ENCODE assay signal across 31 cellular contexts in the genomic region with DNA sequence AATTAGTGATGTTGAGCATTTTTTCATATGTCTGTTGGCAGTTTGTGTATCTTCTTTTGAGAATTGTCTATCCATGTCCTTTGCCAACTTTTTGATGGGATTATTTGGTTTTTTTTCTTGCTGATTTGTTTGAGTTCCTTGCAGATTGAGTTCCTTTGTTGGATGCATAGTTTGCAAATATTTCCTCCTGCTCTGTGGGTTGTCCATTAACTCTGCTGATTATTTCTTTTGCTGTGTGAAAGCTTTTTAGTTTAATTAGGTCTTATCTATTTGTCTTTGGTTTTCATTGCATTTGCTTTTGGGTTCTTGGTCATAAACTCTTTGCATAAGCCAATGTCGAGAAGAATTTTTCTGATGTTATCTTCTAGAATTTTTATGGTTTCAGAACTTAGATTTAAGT.
"Had no signal": no experiment of that assay in that cellular context is flagged by ENCODE, and none has a peak within 500 bp of the region (broad histone marks: within the 10 kb centered on the region; RNA-seq: fewer than 3 reads in every experiment).

No MANE protein-coding gene starts in this region.

- H3K36me3 Mint-ChIP-seq: activated naive CD8-positive, alpha-beta T cell had no signal

- ATAC-seq: activated T-helper 17 cell treated with anti-CD3 and anti-CD28 coated beads, Interleukin-2, amount 50 U/mL, for 72 hours; esophagus mucosa; heart left ventricle; T-helper 17 cell had no signal

- H3K4me1 Mint-ChIP-seq: activated CD4-positive, alpha-beta memory T cell treated with anti-CD3 and anti-CD28 coated beads, Interleukin-2, amount 10 ng/mL, durations not matched to agents 7 days and 5 days; activated CD4-positive, alpha-beta T cell treated with anti-CD3 and anti-CD28 coated beads, Interleukin-2, amount 10 ng/mL, durations not matched to agents 7 days and 5 days; activated T-helper 17 cell treated with anti-CD3 and anti-CD28 coated beads, Interleukin-2, amount 50 U/mL, for 72 hours; central memory CD8-positive, alpha-beta T cell; T-helper 17 cell had no signal

- H3K27ac ChIP-seq: brain microvascular endothelial cell, coronary artery, dorsolateral prefrontal cortex, heart left ventricle had no signal

- H3K36me3 ChIP-seq: brain microvascular endothelial cell, heart left ventricle had no signal

- H3K4me1 ChIP-seq: heart left ventricle had no signal

- H3K27me3 ChIP-seq: brain microvascular endothelial cell, dorsolateral prefrontal cortex, heart left ventricle had no signal

- H3K4me3 ChIP-seq: coronary artery, dorsolateral prefrontal cortex, heart left ventricle had no signal

- H3K27me3 Mint-ChIP-seq: activated CD4-positive, alpha-beta memory T cell treated with anti-CD3 and anti-CD28 coated beads, Interleukin-2, amount 10 ng/mL, durations not matched to agents 7 days and 5 days; activated CD4-positive, alpha-beta T cell treated with anti-CD3 and anti-CD28 coated beads, Interleukin-2, amount 10 ng/mL, durations not matched to agents 7 days and 5 days; activated naive CD8-positive, alpha-beta T cell; activated T-cell treated with anti-CD3 and anti-CD28 coated beads, Interleukin-2, amount 50 U/mL, for 24 hours; activated T-helper 17 cell treated with anti-CD3 and anti-CD28 coated beads, Interleukin-2, amount 50 U/mL, for 72 hours; central memory CD8-positive, alpha-beta T cell; dendritic cell treated with granulocyte-macrophage colony-stimulating factor and Interleukin-4, amounts not matched to agents 40 ng/mL and 50 ng/mL, for 4 days; T-helper 17 cell had no signal

- H3K27ac Mint-ChIP-seq: activated CD4-positive, alpha-beta memory T cell treated with anti-CD3 and anti-CD28 coated beads, Interleukin-2, amount 10 ng/mL, durations not matched to agents 7 days and 5 days; activated CD4-positive, alpha-beta T cell treated with anti-CD3 and anti-CD28 coated beads, Interleukin-2, amount 10 ng/mL, durations not matched to agents 7 days and 5 days; activated naive CD8-positive, alpha-beta T cell; activated T-cell treated with anti-CD3 and anti-CD28 coated beads, Interleukin-2, amount 50 U/mL, for 24 hours; activated T-helper 17 cell treated with anti-CD3 and anti-CD28 coated beads, Interleukin-2, amount 50 U/mL, for 72 hours; dendritic cell treated with granulocyte-macrophage colony-stimulating factor and Interleukin-4, amounts not matched to agents 40 ng/mL and 50 ng/mL, for 4 days; endodermal cell; T-helper 17 cell; T-helper 2 cell treated with Interferon-gamma antibody and Interleukin-4, amounts not matched to agents 5 μg/mL and 100 μg/mL, for 36 hours had no signal

- DNase-seq: activated CD4-positive, alpha-beta memory T cell treated with anti-CD3 and anti-CD28 coated beads, Interleukin-2, amount 10 ng/mL, durations not matched to agents 7 days and 5 days; activated CD4-positive, alpha-beta T cell treated with anti-CD3 and anti-CD28 coated beads for 1 hour; activated CD4-positive, alpha-beta T cell treated with anti-CD3 and anti-CD28 coated beads for 4 hours; activated CD4-positive, alpha-beta T cell treated with anti-CD3 and anti-CD28 coated beads, Interleukin-2, amount 10 ng/mL, durations not matched to agents 7 days and 5 days; activated CD4-positive, alpha-beta T cell treated with anti-CD3 and anti-CD28 coated beads, Interleukin-2, amount 50 U/mL, for 4 hours; activated CD8-positive, alpha-beta memory T cell treated with anti-CD3 and anti-CD28 coated beads, Interleukin-2, amount 50 U/mL, for 48 hours; activated effector memory CD4-positive, alpha-beta T cell treated with Interleukin-2 at 50 U/mL for 16 hours; activated gamma-delta T cell treated with Interleukin-2 at 50 U/mL for 16 hours; activated naive CD4-positive, alpha-beta T cell treated with anti-CD3 and anti-CD28 coated beads, Interleukin-2, amount 50 U/mL, for 16 hours; activated naive CD4-positive, alpha-beta T cell treated with Interleukin-2 at 50 U/mL for 16 hours; activated T-cell treated with anti-CD3 and anti-CD28 coated beads for 4 hours; activated T-cell treated with anti-CD3 and anti-CD28 coated beads, Interleukin-2, amount 50 U/mL, for 24 hours; amniotic stem cell; anterior cingulate cortex; brain microvascular endothelial cell; dorsolateral prefrontal cortex; effector memory CD4-positive, alpha-beta T cell; endodermal cell; foreskin fibroblast; glutamatergic neuron; heart left ventricle; T-helper 1 cell; T-helper 17 cell; T1000 had no signal

- H3K4me3 Mint-ChIP-seq: activated CD4-positive, alpha-beta memory T cell treated with anti-CD3 and anti-CD28 coated beads, Interleukin-2, amount 10 ng/mL, durations not matched to agents 7 days and 5 days; activated CD4-positive, alpha-beta T cell treated with anti-CD3 and anti-CD28 coated beads, Interleukin-2, amount 10 ng/mL, durations not matched to agents 7 days and 5 days; activated naive CD8-positive, alpha-beta T cell; activated T-cell treated with anti-CD3 and anti-CD28 coated beads, Interleukin-2, amount 50 U/mL, for 24 hours; activated T-helper 17 cell treated with anti-CD3 and anti-CD28 coated beads, Interleukin-2, amount 50 U/mL, for 72 hours; central memory CD8-positive, alpha-beta T cell; dendritic cell treated with granulocyte-macrophage colony-stimulating factor and Interleukin-4, amounts not matched to agents 40 ng/mL and 50 ng/mL, for 4 days; endodermal cell; T-helper 17 cell; T-helper 2 cell treated with Interferon-gamma antibody and Interleukin-4, amounts not matched to agents 5 μg/mL and 100 μg/mL, for 36 hours had no signal

- H3K9me3 Mint-ChIP-seq: activated CD4-positive, alpha-beta T cell treated with anti-CD3 and anti-CD28 coated beads, Interleukin-2, amount 10 ng/mL, durations not matched to agents 7 days and 5 days; activated T-cell treated with anti-CD3 and anti-CD28 coated beads, Interleukin-2, amount 50 U/mL, for 24 hours; endodermal cell had no signal
